15 cellular contexts compared by ENCODE assay signal in the genomic region with DNA sequence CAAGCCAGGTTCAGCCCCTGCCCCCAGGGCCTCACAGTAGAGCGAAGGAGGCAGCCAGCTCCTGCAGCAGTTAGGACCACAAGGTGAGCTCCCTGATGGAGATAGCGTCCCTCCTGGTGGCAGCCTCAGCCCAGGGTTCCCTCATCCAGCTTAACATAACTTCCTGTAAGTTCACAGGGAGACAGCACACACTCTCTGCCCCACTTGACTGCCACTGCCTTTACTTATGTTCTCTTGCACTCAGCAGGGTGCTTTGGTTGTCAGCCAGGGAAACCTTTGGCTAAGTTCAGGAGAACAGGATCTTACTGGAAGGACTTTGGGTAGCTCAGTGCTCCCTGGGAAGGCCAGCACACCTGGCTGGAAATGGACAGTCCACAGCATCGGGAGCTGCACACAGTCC. TPM values are rescaled to one million over a fixed set of nuclear protein-coding genes. Genes with fewer than 3 reads are reported as not detected.
DNase-seq lines count a peak whose midpoint lies in the region; ATAC-seq, FAIRE-seq and TF ChIP-seq lines count a peak whose summit lies in the region.
"Had no signal": no experiment of that assay in that cellular context is flagged by ENCODE, and none has a peak within 500 bp of the region (broad histone marks: within the 10 kb centered on the region; RNA-seq: fewer than 3 reads in every experiment).

No MANE protein-coding gene starts in this region.

- H3K9me3 ChIP-seq in mammary epithelial cell (replicated peaks; ENCODE audit: insufficient read depth, low read length) (no peaks in the 10 kb centered on the region), HepG2 (ENCODE audit: low read length) (no peaks in the 10 kb centered on the region), stomach smooth muscle (ENCODE audit: control insufficient read depth in 2 of 2, low read length in 2 of 2) (no peaks in the 10 kb centered on the region)
- H3K9me3 ChIP-seq: BLaER1 treated with 17β-estradiol and CSF1 and Interleukin-3, amounts not matched to agents 10 nM and 100 nM had no signal

- H3K79me2 ChIP-seq in mammary epithelial cell (ENCODE audit: insufficient read depth, low read length) (no peaks in the 10 kb centered on the region), HepG2 (ENCODE audit: insufficient read depth, low read length) (no peaks in the 10 kb centered on the region)

- H3K36me3 ChIP-seq in mammary epithelial cell (ENCODE audit: insufficient read depth, low read length): no peaks in the 10 kb centered on the region
- H3K36me3 ChIP-seq in HepG2 (replicated peaks in 1 of 2; ENCODE audit: control insufficient read depth in 1 of 2, insufficient read depth in 2 of 2, low read length in 2 of 2): no peaks in the 10 kb centered on the region
- H3K36me3 ChIP-seq in stomach smooth muscle (ENCODE audit: control insufficient read depth in 2 of 2, insufficient read depth in 2 of 2, low read length in 2 of 2): no peaks in the 10 kb centered on the region
- H3K36me3 ChIP-seq: BLaER1 treated with 17β-estradiol and CSF1 and Interleukin-3, amounts not matched to agents 10 nM and 100 nM had no signal

- ATAC-seq in HepG2: peak; percentile 45

- DNase-seq in mammary epithelial cell (no peak), HepG2 (ENCODE audit: low spot score) (no peak), GM12892 (ENCODE audit: insufficient read length) (no peak), NCI-H2196 (lab: John Stamatoyannopoulos, UW; ENCODE audit: unreplicated experiment) (no peak), GM13977 (ENCODE audit: low spot score) (no peak)
- no peak for DNase-seq in stimulated activated CD4-positive, alpha-beta T cell treated with anti-CD3 and anti-CD28 coated beads, Interleukin-2, amount 100 ng/mL, for 24 hours
- DNase-seq: NCI-H1436 treated with DMSO at 0.1 percent for 48 hours; NCI-H526 treated with DMSO at 0.1 percent for 48 hours; occipital lobe; stimulated activated CD8-positive, alpha-beta memory T cell treated with anti-CD3 and anti-CD28 coated beads, Interleukin-4, amount 100 ng/mL, for 48 hours; T-helper 9 cell had no signal

- in situ Hi-C loops in mammary epithelial cell (cut with MboI; ENCODE audit: low sequenced_read_pairs in 2 of 2): no loop called here
- in situ Hi-C loops in HepG2 (cut with HindIII; ENCODE audit: extremely low pct_ligation_motif_present, low pct_unique_long_range_greater_than_20kb): loop anchor here (5.0 to 10.0 kb wide), 2 partner anchors 35 to 53 kb away; no protein-coding TSS in a partner anchor
- in situ Hi-C loops in GM13977 (cut with MboI; ENCODE audit: low pct_unique_long_range_greater_than_20kb, low sequenced_read_pairs, unreplicated experiment): no loop called here

- peak overlapping the region; percentile 77 for H2AFZ ChIP-seq in mammary epithelial cell (ENCODE audit: low read depth, low read length)
- H2AFZ ChIP-seq in HepG2 (ENCODE audit: low read length): no peak overlapping the region

- TF ChIP-seq POLR2A in HepG2 (IDR thresholded peaks at IDR 0.05; ENCODE audit: insufficient read depth in 1 of 2, low read depth in 2 of 2, low read length in 2 of 2): no peak
- TF ChIP-seq POLR2A in GM12892 (IDR thresholded peaks at IDR 0.05; ENCODE audit: low read depth, low read length): no peak

- no peak overlapping the region for H3K27ac ChIP-seq in mammary epithelial cell (ENCODE audit: insufficient read depth, low read depth, low read length)
- no peak overlapping the region for H3K27ac ChIP-seq in HepG2 (ENCODE audit: extremely low read length, insufficient read depth, low read length)
- peak overlapping the region; percentile 99 for H3K27ac ChIP-seq in stomach smooth muscle (ENCODE audit: low read length)
- H3K27ac ChIP-seq: BLaER1 treated with 17β-estradiol and CSF1 and Interleukin-3, amounts not matched to agents 10 nM and 100 nM had no signal

- no peak for TF ChIP-seq CTCF in mammary epithelial cell (conservative IDR thresholded peaks at IDR 0.05 in 1 of 2, IDR thresholded peaks at IDR 0.05 in 1 of 2; ENCODE audit: extremely low read depth in 1 of 2, insufficient read depth in 1 of 2, low read depth in 1 of 2, low read length in 2 of 2)
- TF ChIP-seq CTCF in HepG2 (CRISPR knock-in tag; IDR thresholded peaks at IDR 0.05): peak; percentile 47
- no peak for TF ChIP-seq CTCF in GM13977 (IDR thresholded peaks at IDR 0.05; ENCODE audit: extremely low read depth, insufficient read depth, missing control alignments)

- POLR2A ChIA-PET in HepG2 (lab: Yijun Ruan, JAX): interaction anchor here (0.7 to 4.0 kb wide), 4 partner anchors 32 to 213 kb away, joined by 3 to 27 read pairs (median 6); a partner anchor contains a TSS

- intact Hi-C loops in mammary epithelial cell (cut with micrococcal nuclease) (loop anchor here (5.0 kb wide), 1 partner anchor 355 kb away; no protein-coding TSS in a partner anchor), HepG2 (cut with micrococcal nuclease; ENCODE audit: unreplicated experiment) (no loop called here)

- H3K9ac ChIP-seq in mammary epithelial cell (ENCODE audit: insufficient read depth, low read length) (no peak overlapping the region), HepG2 (ENCODE audit: insufficient read depth, low read depth, low read length) (no peak overlapping the region), stomach smooth muscle (ENCODE audit: low read length in 2 of 2) (peak overlapping the region; percentile 62 to 86)
- H3K9ac ChIP-seq: BLaER1 treated with 17β-estradiol and CSF1 and Interleukin-3, amounts not matched to agents 10 nM and 100 nM had no signal

- BruUV-seq in mammary epithelial cell (replicated peaks; lab: Mats Ljungman, UMichigan) (no TSS peak), HepG2 (replicated peaks; lab: Mats Ljungman, UMichigan) (no TSS peak)

- H3K4me3 ChIP-seq in mammary epithelial cell (replicated peaks in 1 of 3; ENCODE audit: insufficient read depth in 1 of 3, low read depth in 2 of 3, low read length in 3 of 3) (no peak overlapping the region), HepG2 (replicated peaks in 1 of 3; ENCODE audit: insufficient read depth in 1 of 3, low read depth in 2 of 3, low read length in 3 of 3) (peak overlapping the region in 1 of 3 experiments; percentile 70; a peak in 2 of 6 replicates), stomach smooth muscle (ENCODE audit: low read length in 2 of 2) (no peak overlapping the region)
- H3K4me3 ChIP-seq: BLaER1 treated with 17β-estradiol and CSF1 and Interleukin-3, amounts not matched to agents 10 nM and 100 nM had no signal

- no peaks in the 10 kb centered on the region for H3K27me3 ChIP-seq in mammary epithelial cell (ENCODE audit: insufficient read depth, low read length)
- H3K27me3 ChIP-seq in HepG2 (ENCODE audit: control insufficient read depth in 1 of 2, insufficient read depth in 2 of 2, low read length in 2 of 2): peaks cover 0 to 14% of the 10 kb centered on the region in 2 experiments; a peak in 2 of 5 replicates
- no peaks in the 10 kb centered on the region for H3K27me3 ChIP-seq in stomach smooth muscle (ENCODE audit: control insufficient read depth in 1 of 2, insufficient read depth in 2 of 2, low read length in 2 of 2)
- H3K27me3 ChIP-seq: BLaER1 treated with 17β-estradiol and CSF1 and Interleukin-3, amounts not matched to agents 10 nM and 100 nM had no signal

- WGBS in mammary epithelial cell (ENCODE audit: low coverage, missing lambda C conversion rate): 28% methylated on average over 3 of the region's 3 CpGs
- WGBS in HepG2 (ENCODE audit: low lambda C conversion rate): 25% methylated on average over 3 of the region's 3 CpGs

- dilution Hi-C loops in mammary epithelial cell (cut with HindIII; ENCODE audit: low sequenced_read_pairs): no loop called here

- FAIRE-seq in HepG2 (lab: Jason Lieb, UNC) (no peak), GM12892 (lab: Jason Lieb, UNC) (no peak)

- TF ChIP-seq RAD21 in Ishikawa (IDR thresholded peaks at IDR 0.05; ENCODE audit: low read depth) (no peak), HepG2 (CRISPR knock-in tag; IDR thresholded peaks at IDR 0.05) (no peak)

- peaks cover 25% of the 10 kb centered on the region for H3K4me1 ChIP-seq in mammary epithelial cell (ENCODE audit: insufficient read depth, low read length)
- peaks cover 83% of the 10 kb centered on the region for H3K4me1 ChIP-seq in HepG2 (ENCODE audit: insufficient read depth, low read length)
- H3K4me1 ChIP-seq in stomach smooth muscle (ENCODE audit: control insufficient read depth, insufficient read depth, low read length): peaks cover 79% of the 10 kb centered on the region

- no peaks in the 10 kb centered on the region for H4K20me1 ChIP-seq in mammary epithelial cell (ENCODE audit: insufficient read depth, low read length)
- no peaks in the 10 kb centered on the region for H4K20me1 ChIP-seq in HepG2 (ENCODE audit: insufficient read depth, low read length)

- CTCF ChIA-PET in mammary epithelial cell (lab: Charles Lee; ENCODE audit: low non-redundant PET) (no interaction called here), HepG2 (lab: Yijun Ruan, JAX; ENCODE audit: low intra/inter-chr PET ratio, low total read pairs) (interaction anchor here (2.2 to 6.7 kb wide), 3 partner anchors 14 to 54 kb away, joined by 10 to 54 read pairs (median 34); no protein-coding TSS in a partner anchor)

- TF ChIP-seq EP300 in Ishikawa (IDR thresholded peaks at IDR 0.05; ENCODE audit: borderline replicate concordance): no peak
- TF ChIP-seq EP300 in HepG2 (IDR thresholded peaks at IDR 0.05; ENCODE audit: low read depth in 2 of 2, low read length in 2 of 2): no peak
- TF ChIP-seq EP300 in HepG2 (CRISPR knock-in tag; IDR thresholded peaks at IDR 0.05; ENCODE audit: borderline replicate concordance): no peak

- H3K4me2 ChIP-seq in mammary epithelial cell (ENCODE audit: insufficient read depth, low read depth, low read length) (no peak overlapping the region), HepG2 (ENCODE audit: low read depth, low read length) (peak overlapping the region; percentile 89)
- H3K4me2 ChIP-seq: BLaER1 treated with 17β-estradiol and CSF1 and Interleukin-3, amounts not matched to agents 10 nM and 100 nM had no signal

RNA-seq across cellular contexts. Expression of a gene that starts 10.9 kb away (rescaled TPM):
- not detected for total RNA-seq in mammary epithelial cell
- polyA plus RNA-seq in mammary epithelial cell: not detected
- polyA minus RNA-seq in mammary epithelial cell: not detected
- total RNA-seq in HepG2 (2016; rRNA removed; fragmentation: Illumina TruSeq; extraction: Trizol): not detected in 2 replicates
- not detected in 2 replicates for total RNA-seq in HepG2 (2016; cell fraction: cytosol; rRNA removed; fragmentation: Illumina TruSeq; extraction: Trizol; ENCODE audit: low read depth)
- total RNA-seq in HepG2 (2016; cell fraction: insoluble cytoplasmic fraction; rRNA removed; fragmentation: Illumina TruSeq; extraction: Trizol): 0.02 TPM in 1 of 2 replicates, not detected in the other
- 0.07 TPM in 1 of 2 replicates, not detected in the other for total RNA-seq in HepG2 (2016; cell fraction: membrane; rRNA removed; fragmentation: Illumina TruSeq; extraction: Trizol)
- not detected in 2 replicates for total RNA-seq in HepG2 (2016; cell fraction: nucleus; rRNA removed; fragmentation: Illumina TruSeq; extraction: Trizol)
- not detected in 2 replicates for polyA plus RNA-seq in HepG2 (2011; rRNA removed)
- not detected in 2 replicates for polyA plus RNA-seq in HepG2 (2011; cell fraction: cytosol; rRNA removed)
- polyA plus RNA-seq in HepG2 (2011; cell fraction: nucleus; rRNA removed): not detected in 2 replicates
- polyA plus RNA-seq in HepG2 (2012): not detected in 2 replicates
- polyA plus RNA-seq in HepG2 (2016; cell fraction: cytosol; fragmentation: Illumina TruSeq; extraction: Trizol; ENCODE audit: low read depth): not detected in 2 replicates
- not detected in 2 replicates for polyA plus RNA-seq in HepG2 (2016; cell fraction: insoluble cytoplasmic fraction; fragmentation: Illumina TruSeq; extraction: Trizol; ENCODE audit: low read depth)
- polyA plus RNA-seq in HepG2 (2016; cell fraction: membrane; fragmentation: Illumina TruSeq; extraction: Trizol; ENCODE audit: low read depth): not detected in 2 replicates
- not detected in 2 replicates for polyA plus RNA-seq in HepG2 (2016; cell fraction: nucleus; fragmentation: Illumina TruSeq; extraction: Trizol; ENCODE audit: insufficient read depth, low read depth)
- polyA minus RNA-seq in HepG2 (2011; rRNA and poly(A)+ RNA removed; ENCODE audit: low replicate concordance): 0.08 and 0.21 TPM in 2 replicates
- polyA minus RNA-seq in HepG2 (2011; cell fraction: cytosol; rRNA and poly(A)+ RNA removed): not detected in 2 replicates
- polyA minus RNA-seq in HepG2 (2011; cell fraction: nucleus; rRNA and poly(A)+ RNA removed): not detected in 2 replicates
- polyA plus RNA-seq in GM12892 (2012; ENCODE audit: missing spikeins): not detected
- total RNA-seq: lung microvascular endothelial cell, occipital lobe had no signal

RNA-seq across cellular contexts. Expression of a gene that starts 19.6 kb away (rescaled TPM):
- total RNA-seq in mammary epithelial cell (not detected), HepG2 (2016; rRNA removed; fragmentation: Illumina TruSeq; extraction: Trizol) (0.39 and 0.55 TPM in 2 replicates)
- polyA plus RNA-seq in mammary epithelial cell (0.09 TPM), HepG2 (2011; rRNA removed) (0.10 and 0.16 TPM in 2 replicates)
- not detected for polyA minus RNA-seq in mammary epithelial cell
- 0.20 and 0.26 TPM in 2 replicates for total RNA-seq in HepG2 (2016; cell fraction: cytosol; rRNA removed; fragmentation: Illumina TruSeq; extraction: Trizol; ENCODE audit: low read depth)
- 0.34 and 0.45 TPM in 2 replicates for total RNA-seq in HepG2 (2016; cell fraction: insoluble cytoplasmic fraction; rRNA removed; fragmentation: Illumina TruSeq; extraction: Trizol)
- 0.37 and 0.45 TPM in 2 replicates for total RNA-seq in HepG2 (2016; cell fraction: membrane; rRNA removed; fragmentation: Illumina TruSeq; extraction: Trizol)
- total RNA-seq in HepG2 (2016; cell fraction: nucleus; rRNA removed; fragmentation: Illumina TruSeq; extraction: Trizol): 0.66 and 0.68 TPM in 2 replicates
- polyA plus RNA-seq in HepG2 (2011; cell fraction: cytosol; rRNA removed): 0.13 TPM in 2 replicates
- 0.26 and 0.32 TPM in 2 replicates for polyA plus RNA-seq in HepG2 (2011; cell fraction: nucleus; rRNA removed)
- polyA plus RNA-seq in HepG2 (2012): 0.07 TPM in 1 of 2 replicates, not detected in the other
- polyA plus RNA-seq in HepG2 (2016; cell fraction: cytosol; fragmentation: Illumina TruSeq; extraction: Trizol; ENCODE audit: low read depth): 0.08 and 0.10 TPM in 2 replicates
- 0.35 TPM in 2 replicates for polyA plus RNA-seq in HepG2 (2016; cell fraction: insoluble cytoplasmic fraction; fragmentation: Illumina TruSeq; extraction: Trizol; ENCODE audit: low read depth)
- polyA plus RNA-seq in HepG2 (2016; cell fraction: membrane; fragmentation: Illumina TruSeq; extraction: Trizol; ENCODE audit: low read depth): 0.27 and 0.41 TPM in 2 replicates
- 1.1 and 1.4 TPM in 2 replicates for polyA plus RNA-seq in HepG2 (2016; cell fraction: nucleus; fragmentation: Illumina TruSeq; extraction: Trizol; ENCODE audit: insufficient read depth, low read depth)
- polyA minus RNA-seq in HepG2 (2011; rRNA and poly(A)+ RNA removed; ENCODE audit: low replicate concordance): 0.78 TPM in 1 of 2 replicates, not detected in the other
- not detected in 2 replicates for polyA minus RNA-seq in HepG2 (2011; cell fraction: cytosol; rRNA and poly(A)+ RNA removed)
- polyA minus RNA-seq in HepG2 (2011; cell fraction: nucleus; rRNA and poly(A)+ RNA removed): 0.25 and 0.52 TPM in 2 replicates
- polyA plus RNA-seq in GM12892 (2012; ENCODE audit: missing spikeins): not detected
- total RNA-seq: lung microvascular endothelial cell had no signal

RNA-seq across cellular contexts. Expression of a gene that starts 27.6 kb away (rescaled TPM):
- total RNA-seq in mammary epithelial cell (1 to 10 TPM; 2.3 TPM), HepG2 (2016; rRNA removed; fragmentation: Illumina TruSeq; extraction: Trizol) (0.13 and 0.86 TPM in 2 replicates)
- polyA plus RNA-seq in mammary epithelial cell (0.31 TPM), HepG2 (2011; rRNA removed) (1.4 and 1.7 TPM in 2 replicates)
- 0.83 TPM for polyA minus RNA-seq in mammary epithelial cell
- 0.18 and 0.20 TPM in 2 replicates for total RNA-seq in HepG2 (2016; cell fraction: cytosol; rRNA removed; fragmentation: Illumina TruSeq; extraction: Trizol; ENCODE audit: low read depth)
- total RNA-seq in HepG2 (2016; cell fraction: insoluble cytoplasmic fraction; rRNA removed; fragmentation: Illumina TruSeq; extraction: Trizol): 0.28 and 0.89 TPM in 2 replicates
- 0.14 and 0.28 TPM in 2 replicates for total RNA-seq in HepG2 (2016; cell fraction: membrane; rRNA removed; fragmentation: Illumina TruSeq; extraction: Trizol)
- total RNA-seq in HepG2 (2016; cell fraction: nucleus; rRNA removed; fragmentation: Illumina TruSeq; extraction: Trizol): 2.1 and 3.2 TPM in 2 replicates
- 0.14 and 0.25 TPM in 2 replicates for polyA plus RNA-seq in HepG2 (2011; cell fraction: cytosol; rRNA removed)
- polyA plus RNA-seq in HepG2 (2011; cell fraction: nucleus; rRNA removed): 9.3 and 9.9 TPM in 2 replicates
- 1.0 and 1.8 TPM in 2 replicates for polyA plus RNA-seq in HepG2 (2012)
- polyA plus RNA-seq in HepG2 (2016; cell fraction: cytosol; fragmentation: Illumina TruSeq; extraction: Trizol; ENCODE audit: low read depth): 0.10 and 0.14 TPM in 2 replicates
- 0.16 and 0.17 TPM in 2 replicates for polyA plus RNA-seq in HepG2 (2016; cell fraction: insoluble cytoplasmic fraction; fragmentation: Illumina TruSeq; extraction: Trizol; ENCODE audit: low read depth)
- 0.31 TPM in 1 of 2 replicates, not detected in the other for polyA plus RNA-seq in HepG2 (2016; cell fraction: membrane; fragmentation: Illumina TruSeq; extraction: Trizol; ENCODE audit: low read depth)
- polyA plus RNA-seq in HepG2 (2016; cell fraction: nucleus; fragmentation: Illumina TruSeq; extraction: Trizol; ENCODE audit: insufficient read depth, low read depth): 4.4 and 4.9 TPM in 2 replicates
- polyA minus RNA-seq in HepG2 (2011; rRNA and poly(A)+ RNA removed; ENCODE audit: low replicate concordance): 2.1 and 5.5 TPM in 2 replicates
- 0.26 TPM in 1 of 2 replicates, not detected in the other for polyA minus RNA-seq in HepG2 (2011; cell fraction: cytosol; rRNA and poly(A)+ RNA removed)
- polyA minus RNA-seq in HepG2 (2011; cell fraction: nucleus; rRNA and poly(A)+ RNA removed): 6.7 and 8.5 TPM in 2 replicates
- 2.2 TPM for polyA plus RNA-seq in GM12892 (2012; ENCODE audit: missing spikeins)

RNA-seq across cellular contexts. Expression of a gene that starts 42.2 kb away (rescaled TPM):
- not detected for total RNA-seq in mammary epithelial cell
- polyA plus RNA-seq in mammary epithelial cell: not detected
- polyA minus RNA-seq in mammary epithelial cell: not detected
- total RNA-seq in HepG2 (2016; rRNA removed; fragmentation: Illumina TruSeq; extraction: Trizol): 14.4 and 17.1 TPM in 2 replicates
- 5.3 and 6.1 TPM in 2 replicates for total RNA-seq in HepG2 (2016; cell fraction: cytosol; rRNA removed; fragmentation: Illumina TruSeq; extraction: Trizol; ENCODE audit: low read depth)
- total RNA-seq in HepG2 (2016; cell fraction: insoluble cytoplasmic fraction; rRNA removed; fragmentation: Illumina TruSeq; extraction: Trizol): 13.5 and 17.5 TPM in 2 replicates
- 7.0 and 7.8 TPM in 2 replicates for total RNA-seq in HepG2 (2016; cell fraction: membrane; rRNA removed; fragmentation: Illumina TruSeq; extraction: Trizol)
- 8.3 and 9.5 TPM in 2 replicates for total RNA-seq in HepG2 (2016; cell fraction: nucleus; rRNA removed; fragmentation: Illumina TruSeq; extraction: Trizol)
- polyA plus RNA-seq in HepG2 (2011; rRNA removed): 12.0 and 14.9 TPM in 2 replicates
- polyA plus RNA-seq in HepG2 (2011; cell fraction: cytosol; rRNA removed): 13.2 and 15.4 TPM in 2 replicates
- polyA plus RNA-seq in HepG2 (2011; cell fraction: nucleus; rRNA removed): 3.4 and 3.5 TPM in 2 replicates
- 4.6 and 5.6 TPM in 2 replicates for polyA plus RNA-seq in HepG2 (2012)
- polyA plus RNA-seq in HepG2 (2016; cell fraction: cytosol; fragmentation: Illumina TruSeq; extraction: Trizol; ENCODE audit: low read depth): 5.3 and 7.1 TPM in 2 replicates
- polyA plus RNA-seq in HepG2 (2016; cell fraction: insoluble cytoplasmic fraction; fragmentation: Illumina TruSeq; extraction: Trizol; ENCODE audit: low read depth): 13.1 and 13.8 TPM in 2 replicates
- 5.5 and 6.5 TPM in 2 replicates for polyA plus RNA-seq in HepG2 (2016; cell fraction: membrane; fragmentation: Illumina TruSeq; extraction: Trizol; ENCODE audit: low read depth)
- polyA plus RNA-seq in HepG2 (2016; cell fraction: nucleus; fragmentation: Illumina TruSeq; extraction: Trizol; ENCODE audit: insufficient read depth, low read depth): 15.7 and 19.3 TPM in 2 replicates
- polyA minus RNA-seq in HepG2 (2011; rRNA and poly(A)+ RNA removed; ENCODE audit: low replicate concordance): 5.1 TPM in 1 of 2 replicates, not detected in the other
- 3.9 TPM in 2 replicates for polyA minus RNA-seq in HepG2 (2011; cell fraction: cytosol; rRNA and poly(A)+ RNA removed)
- 2.7 and 2.9 TPM in 2 replicates for polyA minus RNA-seq in HepG2 (2011; cell fraction: nucleus; rRNA and poly(A)+ RNA removed)
- not detected for polyA plus RNA-seq in GM12892 (2012; ENCODE audit: missing spikeins)
- total RNA-seq: lung microvascular endothelial cell, occipital lobe had no signal

RNA-seq across cellular contexts. Expression of a gene that starts 46.2 kb away (rescaled TPM):
- total RNA-seq in mammary epithelial cell (10 to 100 TPM; 16.7 to 22.5 TPM), HepG2 (2016; rRNA removed; fragmentation: Illumina TruSeq; extraction: Trizol) (14.7 and 15.8 TPM in 2 replicates)
- polyA plus RNA-seq in mammary epithelial cell (13.8 TPM), HepG2 (2011; rRNA removed) (10.1 TPM in 2 replicates)
- 11.4 TPM for polyA minus RNA-seq in mammary epithelial cell
- 6.2 and 7.6 TPM in 2 replicates for total RNA-seq in HepG2 (2016; cell fraction: cytosol; rRNA removed; fragmentation: Illumina TruSeq; extraction: Trizol; ENCODE audit: low read depth)
- total RNA-seq in HepG2 (2016; cell fraction: insoluble cytoplasmic fraction; rRNA removed; fragmentation: Illumina TruSeq; extraction: Trizol): 14.8 and 14.9 TPM in 2 replicates
- 13.2 and 16.8 TPM in 2 replicates for total RNA-seq in HepG2 (2016; cell fraction: membrane; rRNA removed; fragmentation: Illumina TruSeq; extraction: Trizol)
- 8.6 and 11.3 TPM in 2 replicates for total RNA-seq in HepG2 (2016; cell fraction: nucleus; rRNA removed; fragmentation: Illumina TruSeq; extraction: Trizol)
- 7.2 and 9.0 TPM in 2 replicates for polyA plus RNA-seq in HepG2 (2011; cell fraction: cytosol; rRNA removed)
- polyA plus RNA-seq in HepG2 (2011; cell fraction: nucleus; rRNA removed): 5.6 and 6.4 TPM in 2 replicates
- polyA plus RNA-seq in HepG2 (2012): 9.2 and 10.7 TPM in 2 replicates
- 3.5 and 4.1 TPM in 2 replicates for polyA plus RNA-seq in HepG2 (2016; cell fraction: cytosol; fragmentation: Illumina TruSeq; extraction: Trizol; ENCODE audit: low read depth)
- polyA plus RNA-seq in HepG2 (2016; cell fraction: insoluble cytoplasmic fraction; fragmentation: Illumina TruSeq; extraction: Trizol; ENCODE audit: low read depth): 18.0 and 18.1 TPM in 2 replicates
- polyA plus RNA-seq in HepG2 (2016; cell fraction: membrane; fragmentation: Illumina TruSeq; extraction: Trizol; ENCODE audit: low read depth): 8.2 and 10.3 TPM in 2 replicates
- polyA plus RNA-seq in HepG2 (2016; cell fraction: nucleus; fragmentation: Illumina TruSeq; extraction: Trizol; ENCODE audit: insufficient read depth, low read depth): 14.1 and 14.4 TPM in 2 replicates
- 12.6 and 19.5 TPM in 2 replicates for polyA minus RNA-seq in HepG2 (2011; rRNA and poly(A)+ RNA removed; ENCODE audit: low replicate concordance)
- 12.3 and 15.5 TPM in 2 replicates for polyA minus RNA-seq in HepG2 (2011; cell fraction: cytosol; rRNA and poly(A)+ RNA removed)
- polyA minus RNA-seq in HepG2 (2011; cell fraction: nucleus; rRNA and poly(A)+ RNA removed): 11.6 and 14.3 TPM in 2 replicates
- polyA plus RNA-seq in GM12892 (2012; ENCODE audit: missing spikeins): 19.6 TPM

Comparison
In these comparisons a context has a peak if more than half of its experiments do, and no peak if none do; other contexts are left out.
1. H3K9ac ChIP-seq: peak in stomach smooth muscle (2 of 2); none in mammary epithelial cell (single experiment) and HepG2 (single experiment).